8 cellular contexts compared by ENCODE assay signal in genomic region chr10:93074137-93074596, GRCh38. TPM values are rescaled to one million over a fixed set of nuclear protein-coding genes. Genes with fewer than 3 reads are reported as not detected.
A peak's percentile ranks its signal among the peaks of the same experiment; 100 is the strongest.
DNase-seq lines count a peak whose midpoint lies in the region; ATAC-seq, FAIRE-seq and TF ChIP-seq lines count a peak whose summit lies in the region.

No MANE protein-coding gene starts in this region.

- peak overlapping the region; percentile 58 for H3K4me3 Mint-ChIP-seq in activated naive CD4-positive, alpha-beta T cell treated with anti-CD3 and anti-CD28 coated beads, Interleukin-2, amount 10 ng/mL, durations not matched to agents 7 days and 5 days

- H3K9me3 ChIP-seq in hepatocyte (ENCODE audit: low read depth) = no peaks in the 10 kb centered on the region
- H3K9me3 ChIP-seq in subcutaneous abdominal adipose tissue (ENCODE audit: control insufficient read depth in 5 of 5, low read length in 5 of 5) = no peaks in the 10 kb centered on the region

- peaks cover 24% of the 10 kb centered on the region for H3K4me1 Mint-ChIP-seq in activated naive CD4-positive, alpha-beta T cell treated with anti-CD3 and anti-CD28 coated beads, Interleukin-2, amount 10 ng/mL, durations not matched to agents 7 days and 5 days

- no peaks in the 10 kb centered on the region for H3K79me2 ChIP-seq in hepatocyte

- H3K9me3 Mint-ChIP-seq in activated naive CD4-positive, alpha-beta T cell treated with anti-CD3 and anti-CD28 coated beads, Interleukin-2, amount 10 ng/mL, durations not matched to agents 7 days and 5 days = no peaks in the 10 kb centered on the region

- ATAC-seq in SK-N-SH treated with all-trans-retinoic acid at 6 μM for 48 hours (peak; percentile 33), HG02938 (IDR thresholded peaks at IDR 0.05; ENCODE audit: unreplicated experiment) (no peak), GM18517 (IDR thresholded peaks at IDR 0.05; ENCODE audit: unreplicated experiment) (no peak)

- H3K27ac Mint-ChIP-seq in activated naive CD4-positive, alpha-beta T cell treated with anti-CD3 and anti-CD28 coated beads, Interleukin-2, amount 10 ng/mL, durations not matched to agents 7 days and 5 days = peak overlapping the region; percentile 74

- H3K9ac ChIP-seq in subcutaneous abdominal adipose tissue (ENCODE audit: low read length in 5 of 5) = no peak overlapping the region

- H3K4me1 ChIP-seq in hepatocyte (ENCODE audit: insufficient read depth) (peaks cover 33% of the 10 kb centered on the region), subcutaneous abdominal adipose tissue (ENCODE audit: control insufficient read depth in 5 of 5, insufficient read depth in 5 of 5, low read length in 5 of 5) (peaks cover 2 to 40% (median 38%) of the 10 kb centered on the region in 5 donors)

- TF ChIP-seq CTCF in hepatocyte (IDR thresholded peaks at IDR 0.05; ENCODE audit: poor library complexity) = peak; percentile 2

- H4K20me1 ChIP-seq in hepatocyte (ENCODE audit: insufficient read depth, poor library complexity, severe bottlenecking) = no peaks in the 10 kb centered on the region

- peaks cover 91% of the 10 kb centered on the region for H3K27me3 Mint-ChIP-seq in activated naive CD4-positive, alpha-beta T cell treated with anti-CD3 and anti-CD28 coated beads, Interleukin-2, amount 10 ng/mL, durations not matched to agents 7 days and 5 days

- peaks cover 5% of the 10 kb centered on the region for H3K36me3 Mint-ChIP-seq in activated naive CD4-positive, alpha-beta T cell treated with anti-CD3 and anti-CD28 coated beads, Interleukin-2, amount 10 ng/mL, durations not matched to agents 7 days and 5 days

- H3K27me3 ChIP-seq in hepatocyte = peaks cover 75% of the 10 kb centered on the region
- peaks cover 51 to 62% (median 55%) of the 10 kb centered on the region in 5 donors for H3K27me3 ChIP-seq in subcutaneous abdominal adipose tissue (ENCODE audit: control insufficient read depth in 5 of 5, insufficient read depth in 4 of 5, low read length in 5 of 5)

- WGBS in hepatocyte (ENCODE audit: low lambda C conversion rate, missing lambda C conversion rate) = 1% methylated on average over 37 of the region's 41 CpGs

- CTCF ChIA-PET in activated naive CD4-positive, alpha-beta T cell treated with anti-CD3 and anti-CD28 coated beads, Interleukin-2, amount 10 ng/mL, durations not matched to agents 7 days and 5 days (lab: Charles Lee) = no interaction called here

- H3K4me3 ChIP-seq in hepatocyte (peak overlapping the region; percentile 33), subcutaneous abdominal adipose tissue (ENCODE audit: low read depth in 1 of 5, low read length in 5 of 5) (peak overlapping the region in 3 of 5 donors; percentile 22 to 53 (median 25))

- H3K4me2 ChIP-seq in hepatocyte = peak overlapping the region; percentile 97

- H3K27ac ChIP-seq in hepatocyte (no peak overlapping the region), subcutaneous abdominal adipose tissue (ENCODE audit: low read depth, low read length) (no peak overlapping the region)

- peak overlapping the region; percentile 63 for H2AFZ ChIP-seq in hepatocyte

- H3K36me3 ChIP-seq in hepatocyte (replicated peaks; ENCODE audit: insufficient read depth, low read depth) (no peaks in the 10 kb centered on the region), subcutaneous abdominal adipose tissue (ENCODE audit: control insufficient read depth in 5 of 5, insufficient read depth in 5 of 5, low read length in 5 of 5) (no peaks in the 10 kb centered on the region)

- H3K9me2 ChIP-seq in hepatocyte (replicated peaks; ENCODE audit: insufficient read depth) = no peaks in the 10 kb centered on the region

- no peak for DNase-seq in activated naive CD4-positive, alpha-beta T cell treated with anti-CD3 and anti-CD28 coated beads, Interleukin-2, amount 10 ng/mL, durations not matched to agents 7 days and 5 days
- DNase-seq in activated naive CD4-positive, alpha-beta T cell (lab: John Stamatoyannopoulos, UW) = no peak
- DNase-seq in hepatocyte (ENCODE audit: low spot score) (no peak), frontal cortex (ENCODE audit: low spot score in 2 of 2) (no peak)

- FAIRE-seq in frontal cortex (lab: Jason Lieb, UNC) = no peak

TF ChIP-seq in SK-N-SH treated with all-trans-retinoic acid at 6 μM for 48 hours, 23 proteins besides CTCF, POLR2A, EP300 and RAD21:
- no peak for TF ChIP-seq ESRRG (CRISPR knock-in tag; IDR thresholded peaks at IDR 0.05)
- TF ChIP-seq CREB5 (CRISPR knock-in tag; IDR thresholded peaks at IDR 0.05; ENCODE audit: low read depth) = no peak
- TF ChIP-seq BACH2 (CRISPR knock-in tag; IDR thresholded peaks at IDR 0.05; ENCODE audit: borderline replicate concordance) = no peak
- TF ChIP-seq ZFP3 (CRISPR knock-in tag; IDR thresholded peaks at IDR 0.05) = no peak
- no peak for TF ChIP-seq GLIS3 (CRISPR knock-in tag; IDR thresholded peaks at IDR 0.05)
- TF ChIP-seq PATZ1 (CRISPR knock-in tag; IDR thresholded peaks at IDR 0.05; ENCODE audit: borderline replicate concordance) = no peak
- TF ChIP-seq OSR1 (CRISPR knock-in tag; IDR thresholded peaks at IDR 0.05) = no peak
- no peak for TF ChIP-seq TSHZ2 (CRISPR knock-in tag; IDR thresholded peaks at IDR 0.05)
- TF ChIP-seq PPARA (CRISPR knock-in tag; IDR thresholded peaks at IDR 0.05; ENCODE audit: borderline replicate concordance) = no peak
- no peak for TF ChIP-seq ZNF8 (CRISPR knock-in tag; IDR thresholded peaks at IDR 0.05)
- TF ChIP-seq ZNF565 (CRISPR knock-in tag; conservative IDR thresholded peaks at IDR 0.05; ENCODE audit: low read depth) = no peak

RNA-seq across cellular contexts. Expression of gene CYP26A1, which starts 0.5 kb away (rescaled TPM):
- 0.40 and 0.80 TPM in 2 replicates for total RNA-seq in hepatocyte
- 0.69 TPM in 1 of 2 replicates, not detected in the other for polyA plus RNA-seq in hepatocyte
- 16.7 TPM for total RNA-seq in frontal cortex

RNA-seq across cellular contexts. Expression of gene CYP26C1, which starts 13.6 kb away (rescaled TPM):
- total RNA-seq in hepatocyte (not detected in 2 replicates), frontal cortex (under 0.01 TPM)
- 0.06 and 0.18 TPM in 2 replicates for polyA plus RNA-seq in hepatocyte
